1 cellular context compared by ENCODE assay signal in the genomic region with DNA sequence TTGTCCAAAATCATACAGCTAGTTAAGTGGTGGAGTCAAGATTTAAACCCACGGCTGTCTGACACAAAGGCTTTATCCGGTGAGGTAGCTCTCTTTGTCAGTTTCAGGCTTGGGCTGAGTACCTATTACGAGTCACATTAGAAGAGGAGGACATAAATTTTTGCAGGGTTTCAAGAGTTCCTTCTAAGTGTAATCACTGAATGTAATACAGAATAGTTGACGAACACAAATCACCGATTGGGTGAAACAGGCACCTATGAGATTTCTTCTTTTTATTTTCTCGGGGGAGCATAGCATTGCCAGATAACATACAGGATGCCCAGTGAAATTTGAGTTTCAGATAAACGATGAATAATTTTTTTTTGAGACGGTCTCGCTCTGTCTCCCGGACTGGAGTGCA.
TF ChIP-seq lines count a peak whose summit lies in the region.

No MANE protein-coding gene starts in this region.

TF ChIP-seq in WTC11, 78 proteins besides CTCF, POLR2A, EP300 and RAD21 (continued from another document):
- TF ChIP-seq, protein P1, sequence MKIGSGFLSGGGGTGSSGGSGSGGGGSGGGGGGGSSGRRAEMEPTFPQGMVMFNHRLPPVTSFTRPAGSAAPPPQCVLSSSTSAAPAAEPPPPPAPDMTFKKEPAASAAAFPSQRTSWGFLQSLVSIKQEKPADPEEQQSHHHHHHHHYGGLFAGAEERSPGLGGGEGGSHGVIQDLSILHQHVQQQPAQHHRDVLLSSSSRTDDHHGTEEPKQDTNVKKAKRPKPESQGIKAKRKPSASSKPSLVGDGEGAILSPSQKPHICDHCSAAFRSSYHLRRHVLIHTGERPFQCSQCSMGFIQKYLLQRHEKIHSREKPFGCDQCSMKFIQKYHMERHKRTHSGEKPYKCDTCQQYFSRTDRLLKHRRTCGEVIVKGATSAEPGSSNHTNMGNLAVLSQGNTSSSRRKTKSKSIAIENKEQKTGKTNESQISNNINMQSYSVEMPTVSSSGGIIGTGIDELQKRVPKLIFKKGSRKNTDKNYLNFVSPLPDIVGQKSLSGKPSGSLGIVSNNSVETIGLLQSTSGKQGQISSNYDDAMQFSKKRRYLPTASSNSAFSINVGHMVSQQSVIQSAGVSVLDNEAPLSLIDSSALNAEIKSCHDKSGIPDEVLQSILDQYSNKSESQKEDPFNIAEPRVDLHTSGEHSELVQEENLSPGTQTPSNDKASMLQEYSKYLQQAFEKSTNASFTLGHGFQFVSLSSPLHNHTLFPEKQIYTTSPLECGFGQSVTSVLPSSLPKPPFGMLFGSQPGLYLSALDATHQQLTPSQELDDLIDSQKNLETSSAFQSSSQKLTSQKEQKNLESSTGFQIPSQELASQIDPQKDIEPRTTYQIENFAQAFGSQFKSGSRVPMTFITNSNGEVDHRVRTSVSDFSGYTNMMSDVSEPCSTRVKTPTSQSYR (CRISPR knock-in tag; IDR thresholded peaks at IDR 0.05): no peak
